Comparison of ENCODE assay signal across 8 cellular contexts in genomic region chr10:3067045-3067858, GRCh38. TPM values are rescaled to one million over a fixed set of nuclear protein-coding genes. Genes with fewer than 3 reads are reported as not detected.
DNase-seq lines count a peak whose midpoint lies in the region; ATAC-seq, FAIRE-seq and TF ChIP-seq lines count a peak whose summit lies in the region.

TSS of gene PFKP (plus strand) at chr10:3067548. CDS start at chr10:3067596, 48 bp downstream.

- H3K9me3 ChIP-seq in keratinocyte (ENCODE audit: control insufficient read depth, low read depth, low read length): no peaks in the 10 kb centered on the region

- H2AFZ ChIP-seq in keratinocyte (ENCODE audit: control insufficient read depth, low read length): peak within 1 kb of the TSS; percentile 19

- peak; percentile 44 for ATAC-seq in GM19043 (IDR thresholded peaks at IDR 0.05; ENCODE audit: low read depth, unreplicated experiment)
- ATAC-seq in HG03342 (IDR thresholded peaks at IDR 0.05; ENCODE audit: unreplicated experiment): peak; percentile 48

- dilution Hi-C loops in keratinocyte (cut with MboI; ENCODE audit: extremely low pct_ligation_motif_present, low sequenced_read_pairs): no loop called here

- H3K4me1 ChIP-seq in keratinocyte (ENCODE audit: control insufficient read depth, extremely low read depth, insufficient read depth, low read length): peaks cover 21% of the 10 kb centered on the region

- peak within 1 kb of the TSS; percentile 85 for H3K9ac ChIP-seq in keratinocyte (ENCODE audit: control insufficient read depth, extremely low read depth, insufficient read depth, low read length)

- H3K9me1 ChIP-seq in keratinocyte (ENCODE audit: control insufficient read depth, extremely low read depth, insufficient read depth, low read length): peaks cover 8% of the 10 kb centered on the region

- TF ChIP-seq CTCF in brain microvascular endothelial cell (IDR thresholded peaks at IDR 0.05; ENCODE audit: low read depth, low read length, missing control alignments) (no peak), keratinocyte (optimal IDR thresholded peaks at IDR 0.05 in 1 of 3, IDR thresholded peaks at IDR 0.05 in 1 of 3, conservative IDR thresholded peaks at IDR 0.05 in 1 of 3; ENCODE audit: extremely low read depth in 1 of 3, insufficient read depth in 2 of 3, low read length in 3 of 3) (no peak)

- H3K27ac ChIP-seq in brain microvascular endothelial cell: peak within 1 kb of the TSS; percentile 55
- H3K27ac ChIP-seq in keratinocyte (ENCODE audit: control insufficient read depth, insufficient read depth, low read length): peak within 1 kb of the TSS; percentile 74

- DNase-seq in AG20443 (ENCODE audit: low spot score) (peak; percentile 64), T-helper 22 cell (ENCODE audit: low read depth) (peak; percentile 47), brain microvascular endothelial cell (no peak), keratinocyte (ENCODE audit: low read depth, low spot score) (no peak), cortex of kidney (lab: John Stamatoyannopoulos, UW) (no peak)
- peak; percentile 15 to 63 for DNase-seq in stimulated activated CD4-positive, alpha-beta T cell treated with anti-CD3 and anti-CD28 coated beads, Interleukin-1b, Interleukin-23, amount 100 ng/mL, for 1 hour (ENCODE audit: low read depth in 2 of 2)

- H4K20me1 ChIP-seq in keratinocyte (ENCODE audit: control insufficient read depth, extremely low read depth, insufficient read depth, low read length): peaks cover 8% of the 10 kb centered on the region

- peaks cover 42% of the 10 kb centered on the region for H3K79me2 ChIP-seq in keratinocyte (ENCODE audit: control insufficient read depth, insufficient read depth, low read length)

- H3K36me3 ChIP-seq in brain microvascular endothelial cell (replicated peaks): peaks cover 9% of the 10 kb centered on the region
- H3K36me3 ChIP-seq in keratinocyte (ENCODE audit: control insufficient read depth in 2 of 2, extremely low read depth in 1 of 2, insufficient read depth in 2 of 2, low read length in 2 of 2): peaks cover 7 to 16% of the 10 kb centered on the region in 2 experiments

- peak within 1 kb of the TSS; percentile 83 for H3K4me3 ChIP-seq in brain microvascular endothelial cell (ENCODE audit: low read depth, low read length)
- peak within 1 kb of the TSS; percentile 81 to 91 (median 91) for H3K4me3 ChIP-seq in keratinocyte (ENCODE audit: control insufficient read depth in 2 of 3, extremely low read depth in 1 of 3, insufficient read depth in 2 of 3, low read depth in 1 of 3, low read length in 3 of 3)

- no peak for FAIRE-seq in keratinocyte (lab: Jason Lieb, UNC)

- in situ Hi-C loops in brain microvascular endothelial cell (cut with HindIII; ENCODE audit: low pct_ligation_motif_present, low sequenced_read_pairs): no loop called here

- no peaks in the 10 kb centered on the region for H3K27me3 ChIP-seq in brain microvascular endothelial cell (replicated peaks)
- peaks cover 11% of the 10 kb centered on the region for H3K27me3 ChIP-seq in keratinocyte (ENCODE audit: control insufficient read depth, extremely low read depth, insufficient read depth, low read length)

- peak within 1 kb of the TSS; percentile 79 for H3K4me2 ChIP-seq in keratinocyte (ENCODE audit: control insufficient read depth, extremely low read depth, insufficient read depth, low read depth, low read length)

RNA-seq across cellular contexts. Expression of gene PFKP, which starts in this region (rescaled TPM):
- polyA plus RNA-seq in keratinocyte: 104 to 134 TPM (median 117 TPM) in 3 replicates
- polyA plus RNA-seq in keratinocyte (2011; ENCODE audit: low read depth): 117 TPM
- polyA plus RNA-seq in keratinocyte (2011; cell fraction: cytosol; rRNA removed): 79.3 and 111 TPM in 2 replicates
- 162 and 174 TPM in 2 replicates for polyA plus RNA-seq in keratinocyte (2011; cell fraction: nucleus; rRNA removed)
- polyA plus RNA-seq in keratinocyte (2012; ENCODE audit: low replicate concordance): 134 and 205 TPM in 2 replicates
- 91.1 to 184 TPM (median 107 TPM) in 3 replicates for polyA minus RNA-seq in keratinocyte
- 150 TPM for polyA minus RNA-seq in keratinocyte (2011; cell fraction: cytosol; rRNA and poly(A)+ RNA removed)
- 95.1 and 112 TPM in 2 replicates for polyA minus RNA-seq in keratinocyte (2011; cell fraction: nucleus; rRNA and poly(A)+ RNA removed)

Comparison
In these comparisons a context has a peak if more than half of its experiments do, and no peak if none do; other contexts are left out.
1. DNase-seq: peak in AG20443 (single experiment), T-helper 22 cell (single experiment) and stimulated activated CD4-positive, alpha-beta T cell treated with anti-CD3 and anti-CD28 coated beads, Interleukin-1b, Interleukin-23, amount 100 ng/mL, for 1 hour (2 of 2); none in brain microvascular endothelial cell (single experiment), keratinocyte (single experiment) and cortex of kidney (single experiment).